14 cellular contexts compared by ENCODE assay signal in the genomic region with DNA sequence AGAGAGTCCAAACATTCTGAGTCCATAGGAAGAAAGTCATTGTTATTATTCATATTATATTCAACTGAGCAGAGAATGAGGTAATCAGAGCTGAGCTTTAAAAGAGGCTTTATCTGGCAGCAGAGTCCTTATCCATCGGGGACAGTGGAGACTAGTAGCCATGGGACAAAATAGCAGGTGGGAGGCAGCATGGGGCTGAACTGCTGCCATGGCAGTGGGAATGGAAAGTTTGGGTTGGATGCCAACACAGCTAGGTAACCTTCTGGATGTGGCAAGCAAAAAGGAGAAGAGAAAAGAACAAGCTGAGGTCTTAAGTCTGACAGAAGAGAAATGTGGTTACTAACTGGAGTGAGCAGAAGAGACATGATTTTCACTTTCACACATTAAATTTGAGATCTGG.
A peak's percentile ranks its signal among the peaks of the same experiment; 100 is the strongest.
DNase-seq lines count a peak whose midpoint lies in the region; ATAC-seq, FAIRE-seq and TF ChIP-seq lines count a peak whose summit lies in the region.
"Had no signal": no experiment of that assay in that cellular context is flagged by ENCODE, and none has a peak within 500 bp of the region (broad histone marks: within the 10 kb centered on the region; RNA-seq: fewer than 3 reads in every experiment).

No MANE protein-coding gene starts in this region.

- no peaks in the 10 kb centered on the region for H3K27me3 Mint-ChIP-seq in MCF 10A (ENCODE audit: insufficient read depth, unreplicated experiment)
- H3K27me3 Mint-ChIP-seq in type B pancreatic cell = peaks cover 29% of the 10 kb centered on the region
- H3K27me3 Mint-ChIP-seq: CD4-positive, CD25-positive, alpha-beta regulatory T cell had no signal

- POLR2A ChIA-PET in MCF 10A (lab: Yijun Ruan, JAX) = interaction anchor here (0.7 kb wide), 1 partner anchor 78 kb away, joined by 3 read pairs; no protein-coding TSS in a partner anchor

- H4K20me1 ChIP-seq in mammary epithelial cell (ENCODE audit: insufficient read depth, low read length) (no peaks in the 10 kb centered on the region), keratinocyte (ENCODE audit: control insufficient read depth, extremely low read depth, insufficient read depth, low read length) (no peaks in the 10 kb centered on the region)
- H4K20me1 ChIP-seq: BLaER1 treated with 17β-estradiol and CSF1 and Interleukin-3, amounts not matched to agents 10 nM and 100 nM had no signal

- H3K4me1 ChIP-seq in mammary epithelial cell (ENCODE audit: insufficient read depth, low read length) (peaks cover 10% of the 10 kb centered on the region), adipocyte (ENCODE audit: control insufficient read depth, insufficient read depth, low read length) (peaks cover 8% of the 10 kb centered on the region), keratinocyte (ENCODE audit: control insufficient read depth, extremely low read depth, insufficient read depth, low read length) (no peaks in the 10 kb centered on the region)
- H3K4me1 ChIP-seq: BLaER1 treated with 17β-estradiol and CSF1 and Interleukin-3, amounts not matched to agents 10 nM and 100 nM; HAP-1 had no signal

- H3K4me1 Mint-ChIP-seq in MCF 10A (ENCODE audit: insufficient read depth, unreplicated experiment) (peaks cover 6% of the 10 kb centered on the region), type B pancreatic cell (ENCODE audit: unreplicated experiment) (peaks cover 37% of the 10 kb centered on the region)

- in situ Hi-C loops in mammary epithelial cell (cut with MboI; ENCODE audit: low sequenced_read_pairs in 2 of 2) = loop anchor here (25.0 kb wide), 4 partner anchors 313 to 888 kb away; no protein-coding TSS in a partner anchor

- H3K9ac ChIP-seq in mammary epithelial cell (ENCODE audit: insufficient read depth, low read length) (no peak overlapping the region), adipocyte (ENCODE audit: low read length) (no peak overlapping the region), keratinocyte (ENCODE audit: control insufficient read depth, extremely low read depth, insufficient read depth, low read length) (no peak overlapping the region)
- H3K9ac ChIP-seq: BLaER1 treated with 17β-estradiol and CSF1 and Interleukin-3, amounts not matched to agents 10 nM and 100 nM had no signal

- H3K36me3 Mint-ChIP-seq in MCF 10A (ENCODE audit: insufficient read depth, unreplicated experiment) = no peaks in the 10 kb centered on the region
- no peaks in the 10 kb centered on the region for H3K36me3 Mint-ChIP-seq in type B pancreatic cell
- H3K36me3 Mint-ChIP-seq: CD4-positive, CD25-positive, alpha-beta regulatory T cell had no signal

- H3K27ac ChIP-seq in mammary epithelial cell (ENCODE audit: insufficient read depth, low read depth, low read length) (no peak overlapping the region), keratinocyte (ENCODE audit: control insufficient read depth, insufficient read depth, low read length) (no peak overlapping the region)
- H3K27ac ChIP-seq: BLaER1 treated with 17β-estradiol and CSF1 and Interleukin-3, amounts not matched to agents 10 nM and 100 nM had no signal

- FAIRE-seq in keratinocyte (lab: Jason Lieb, UNC) = peak; percentile 9
- FAIRE-seq: GM12891 had no signal

- intact Hi-C loops in mammary epithelial cell (cut with micrococcal nuclease) (loop anchor here (5.0 kb wide), 2 partner anchors 243 to 893 kb away; no protein-coding TSS in a partner anchor), MCF 10A (cut with micrococcal nuclease) (no loop called here)

- no peak overlapping the region for H3K4me2 ChIP-seq in mammary epithelial cell (ENCODE audit: insufficient read depth, low read depth, low read length)
- H3K4me2 ChIP-seq in keratinocyte (ENCODE audit: control insufficient read depth, extremely low read depth, insufficient read depth, low read depth, low read length) = no peak overlapping the region
- H3K4me2 ChIP-seq: BLaER1 treated with 17β-estradiol and CSF1 and Interleukin-3, amounts not matched to agents 10 nM and 100 nM had no signal

- no peak overlapping the region for H3K27ac Mint-ChIP-seq in MCF 10A (ENCODE audit: low read depth, unreplicated experiment)
- no peak overlapping the region for H3K27ac Mint-ChIP-seq in type B pancreatic cell
- H3K27ac Mint-ChIP-seq: CD4-positive, CD25-positive, alpha-beta regulatory T cell had no signal

- no peak overlapping the region for H3K4me3 Mint-ChIP-seq in MCF 10A (ENCODE audit: unreplicated experiment)
- no peak overlapping the region for H3K4me3 Mint-ChIP-seq in type B pancreatic cell
- H3K4me3 Mint-ChIP-seq: CD4-positive, CD25-positive, alpha-beta regulatory T cell had no signal

- H3K36me3 ChIP-seq in mammary epithelial cell (ENCODE audit: insufficient read depth, low read length) = no peaks in the 10 kb centered on the region
- H3K36me3 ChIP-seq in adipocyte (ENCODE audit: control insufficient read depth, insufficient read depth, low read length, severe bottlenecking) = no peaks in the 10 kb centered on the region
- no peaks in the 10 kb centered on the region for H3K36me3 ChIP-seq in keratinocyte (ENCODE audit: control insufficient read depth in 2 of 2, extremely low read depth in 1 of 2, insufficient read depth in 2 of 2, low read length in 2 of 2)
- H3K36me3 ChIP-seq: BLaER1 treated with 17β-estradiol and CSF1 and Interleukin-3, amounts not matched to agents 10 nM and 100 nM; HAP-1 had no signal

- H3K9me3 Mint-ChIP-seq in MCF 10A (ENCODE audit: unreplicated experiment) (no peaks in the 10 kb centered on the region), type B pancreatic cell (no peaks in the 10 kb centered on the region)

- no peak for ATAC-seq in HG02678 (IDR thresholded peaks at IDR 0.05; ENCODE audit: unreplicated experiment)

- no peak overlapping the region for H3K4me3 ChIP-seq in mammary epithelial cell (replicated peaks in 1 of 3; ENCODE audit: insufficient read depth in 1 of 3, low read depth in 2 of 3, low read length in 3 of 3)
- H3K4me3 ChIP-seq in adipocyte (ENCODE audit: low read length) = no peak overlapping the region
- no peak overlapping the region for H3K4me3 ChIP-seq in keratinocyte (ENCODE audit: control insufficient read depth in 2 of 3, extremely low read depth in 1 of 3, insufficient read depth in 2 of 3, low read depth in 1 of 3, low read length in 3 of 3)
- H3K4me3 ChIP-seq: BLaER1 treated with 17β-estradiol and CSF1 and Interleukin-3, amounts not matched to agents 10 nM and 100 nM; HAP-1 had no signal

- H3K79me2 ChIP-seq in mammary epithelial cell (ENCODE audit: insufficient read depth, low read length) = no peaks in the 10 kb centered on the region
- H3K79me2 ChIP-seq in keratinocyte (ENCODE audit: control insufficient read depth, insufficient read depth, low read length) = no peaks in the 10 kb centered on the region

- TF ChIP-seq CTCF in mammary epithelial cell (conservative IDR thresholded peaks at IDR 0.05 in 1 of 2, IDR thresholded peaks at IDR 0.05 in 1 of 2; ENCODE audit: extremely low read depth in 1 of 2, insufficient read depth in 1 of 2, low read depth in 1 of 2, low read length in 2 of 2) (no peak), MCF 10A (IDR thresholded peaks at IDR 0.05; ENCODE audit: unreplicated experiment) (no peak), keratinocyte (optimal IDR thresholded peaks at IDR 0.05 in 1 of 3, IDR thresholded peaks at IDR 0.05 in 1 of 3, conservative IDR thresholded peaks at IDR 0.05 in 1 of 3; ENCODE audit: extremely low read depth in 1 of 3, insufficient read depth in 2 of 3, low read length in 3 of 3) (no peak), type B pancreatic cell (conservative IDR thresholded peaks at IDR 0.05) (no peak)

- H3K27me3 ChIP-seq in mammary epithelial cell (ENCODE audit: insufficient read depth, low read length) = no peaks in the 10 kb centered on the region
- peaks cover 20% of the 10 kb centered on the region for H3K27me3 ChIP-seq in adipocyte (replicated peaks; ENCODE audit: control insufficient read depth, insufficient read depth, low read length)
- no peaks in the 10 kb centered on the region for H3K27me3 ChIP-seq in keratinocyte (ENCODE audit: control insufficient read depth, extremely low read depth, insufficient read depth, low read length)
- H3K27me3 ChIP-seq: BLaER1 treated with 17β-estradiol and CSF1 and Interleukin-3, amounts not matched to agents 10 nM and 100 nM had no signal

- no peaks in the 10 kb centered on the region for H3K9me1 ChIP-seq in keratinocyte (ENCODE audit: control insufficient read depth, extremely low read depth, insufficient read depth, low read length)

- H3K9me3 ChIP-seq in mammary epithelial cell (replicated peaks; ENCODE audit: insufficient read depth, low read length) (no peaks in the 10 kb centered on the region), adipocyte (ENCODE audit: control insufficient read depth, low read length) (no peaks in the 10 kb centered on the region), keratinocyte (ENCODE audit: control insufficient read depth, low read depth, low read length) (no peaks in the 10 kb centered on the region)
- H3K9me3 ChIP-seq: BLaER1 treated with 17β-estradiol and CSF1 and Interleukin-3, amounts not matched to agents 10 nM and 100 nM; HAP-1 had no signal

- dilution Hi-C loops in mammary epithelial cell (cut with HindIII; ENCODE audit: low sequenced_read_pairs) (no loop called here), keratinocyte (cut with MboI; ENCODE audit: extremely low pct_ligation_motif_present, low sequenced_read_pairs) (no loop called here)

- BruUV-seq in mammary epithelial cell (replicated peaks; lab: Mats Ljungman, UMichigan) (no TSS peak), MCF 10A (replicated peaks; lab: Mats Ljungman, UMichigan) (no TSS peak)

- H2AFZ ChIP-seq in mammary epithelial cell (ENCODE audit: low read depth, low read length) (peak overlapping the region; percentile 35), keratinocyte (ENCODE audit: control insufficient read depth, low read length) (no peak overlapping the region)

- DNase-seq in mammary epithelial cell = no peak
- DNase-seq in MCF 10A (ENCODE audit: unreplicated experiment) = no peak
- DNase-seq in adipocyte (ENCODE audit: low read depth) = peak; percentile 26
- no peak for DNase-seq in keratinocyte (ENCODE audit: low read depth, low spot score)
- no peak for DNase-seq in activated CD4-positive, CD25-positive, alpha-beta regulatory T cell (lab: John Stamatoyannopoulos, UW)
- DNase-seq in type B pancreatic cell (ENCODE audit: extremely low spot score, unreplicated experiment) = no peak
- DNase-seq: ACHN; CD4-positive, CD25-positive, alpha-beta regulatory T cell; DMS79; GOT3 had no signal

- 21% methylated on average over 1 of the region's 1 CpG for WGBS in mammary epithelial cell (ENCODE audit: low coverage, missing lambda C conversion rate)

- CTCF ChIA-PET in mammary epithelial cell (lab: Charles Lee; ENCODE audit: low non-redundant PET) = no interaction called here
- CTCF ChIA-PET in MCF 10A (lab: Yijun Ruan, JAX) = interaction anchor here (0.6 to 1.2 kb wide), 3 partner anchors 10 to 1271 kb away, joined by 3 read pairs; no protein-coding TSS in a partner anchor
